In genomic region chr17:28720247-28720996, GRCh38 we compare ENCODE assay signal across 1 cellular context.
TF ChIP-seq lines count a peak whose summit lies in the region.

No MANE protein-coding gene starts in this region.

TF ChIP-seq in HepG2, 621 proteins besides CTCF, POLR2A, EP300 and RAD21 (continued from another document):
- no peak; the same call in 1 of the 2 replicates for TF ChIP-seq ZNF580 (CRISPR knock-in tag; IDR thresholded peaks at IDR 0.05; ENCODE audit: borderline replicate concordance, low read depth)
- no peak for TF ChIP-seq FOXJ3 (CRISPR knock-in tag; IDR thresholded peaks at IDR 0.05; ENCODE audit: borderline replicate concordance)
- no peak for TF ChIP-seq SYNCRIP (IDR thresholded peaks at IDR 0.05; ENCODE audit: insufficient read depth, low read depth, low read length)
- no peak for TF ChIP-seq TEF (CRISPR knock-in tag; IDR thresholded peaks at IDR 0.05)
- 0 out of 2 replicates have a peak, but pooled peaks have one; percentile 4 for TF ChIP-seq HNF1B (CRISPR knock-in tag; IDR thresholded peaks at IDR 0.05)
- TF ChIP-seq ZIK1 (CRISPR knock-in tag; IDR thresholded peaks at IDR 0.05; ENCODE audit: borderline replicate concordance, low read depth) = no peak
- TF ChIP-seq NCOA2 (CRISPR knock-in tag; IDR thresholded peaks at IDR 0.05) = no peak
- TF ChIP-seq NR2F2 (IDR thresholded peaks at IDR 0.05; ENCODE audit: borderline replicate concordance, low read depth) = no peak; the same call in 1 of the 2 replicates
- peak; percentile 8; the same call in 1 of the 2 replicates for TF ChIP-seq PHF8 (CRISPR knock-in tag; IDR thresholded peaks at IDR 0.05)
- TF ChIP-seq TEAD3 (CRISPR knock-in tag; optimal IDR thresholded peaks at IDR 0.05; ENCODE audit: borderline replicate concordance) = no peak
- no peak for TF ChIP-seq ZNF18 (CRISPR knock-in tag; IDR thresholded peaks at IDR 0.05; ENCODE audit: insufficient replicate concordance)
